Comparison of ENCODE assay signal across 8 cellular contexts in the genomic region with DNA sequence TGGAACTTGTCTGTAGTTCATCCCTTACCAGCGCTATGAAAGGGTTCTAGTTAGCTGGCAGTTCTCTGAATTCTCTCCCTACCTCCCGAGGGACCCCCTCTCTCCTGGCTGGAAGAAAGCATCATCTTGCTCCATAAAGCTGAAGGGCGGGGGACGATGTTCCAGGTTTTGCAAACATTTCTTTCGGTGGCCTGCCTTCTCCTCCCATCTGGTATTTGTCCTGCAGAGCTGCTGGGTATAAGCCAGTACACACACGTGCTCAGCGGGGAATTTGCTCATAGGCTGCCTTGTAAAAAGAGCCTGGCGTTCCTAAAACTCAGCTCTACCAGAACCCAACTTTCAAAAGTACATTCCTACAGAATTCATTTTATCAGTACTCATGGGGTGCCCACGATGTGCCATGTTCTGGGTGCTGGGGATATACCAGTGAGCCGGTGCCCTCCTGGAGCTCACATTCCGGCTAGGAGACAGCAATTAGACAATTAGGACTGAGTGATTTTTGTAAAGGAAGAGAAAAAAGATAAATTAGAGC. TPM values are rescaled to one million over a fixed set of nuclear protein-coding genes. Genes with fewer than 3 reads are reported as not detected.
DNase-seq lines count a peak whose midpoint lies in the region; ATAC-seq, FAIRE-seq and TF ChIP-seq lines count a peak whose summit lies in the region.

No MANE protein-coding gene starts in this region.

- H3K27ac ChIP-seq in MM.1S (ENCODE audit: low read length) = no peak overlapping the region
- peak overlapping the region; percentile 62 to 84 (median 72) for H3K27ac ChIP-seq in pancreas

- no peaks in the 10 kb centered on the region for H3F3A ChIP-seq in MM.1S (ENCODE audit: insufficient read depth, low read length)

- H3K4me3 ChIP-seq in MM.1S (ENCODE audit: low read length) (peak overlapping the region; percentile 93), adipocyte (ENCODE audit: low read length) (peak overlapping the region; percentile 91), pancreas (peak overlapping the region; percentile 71 to 91 (median 84))

- H4K20me1 ChIP-seq in MM.1S (ENCODE audit: insufficient read depth, low read length) = no peaks in the 10 kb centered on the region

- intact Hi-C loops in left cardiac atrium (cut with DNase I) = loop anchor here (5.0 to 10.0 kb wide), 2 partner anchors 47 to 50 kb away; no protein-coding TSS in a partner anchor
- intact Hi-C loops in pancreas (cut with DNase I) = loop anchor here in 1 of 3 donors (10.0 kb wide), 1 partner anchor 47 kb away; no protein-coding TSS in a partner anchor

- DNase-seq in D721Med (ENCODE audit: insufficient read length, low spot score) (peak; percentile 11), MM.1S (no peak), adipocyte (ENCODE audit: low read depth) (peak; percentile 63), left cardiac atrium (peak; percentile 61), pancreas (peak in 4 of 6 donors; percentile 59 to 74 (median 67)), urothelium cell line (ENCODE audit: low spot score) (no peak)

- ATAC-seq in left cardiac atrium (peak; percentile 77 to 85), pancreas (peak; percentile 84 to 88 (median 86)), HG02571 (IDR thresholded peaks at IDR 0.05; ENCODE audit: unreplicated experiment) (no peak), GM19023 (IDR thresholded peaks at IDR 0.05; ENCODE audit: unreplicated experiment) (no peak)

- H3K9ac ChIP-seq in MM.1S (ENCODE audit: low read length) (peak overlapping the region; percentile 79; the same call in 1 of the 2 replicates), adipocyte (ENCODE audit: low read length) (peak overlapping the region; percentile 92)

- no peak for FAIRE-seq in D721Med (lab: Jason Lieb, UNC)
- FAIRE-seq in pancreas (lab: Jason Lieb, UNC) = no peak
- FAIRE-seq in urothelium cell line (lab: Jason Lieb, UNC) = no peak

- H3K9me3 ChIP-seq in MM.1S (replicated peaks; ENCODE audit: insufficient read depth, low read length) (no peaks in the 10 kb centered on the region), adipocyte (ENCODE audit: control insufficient read depth, low read length) (no peaks in the 10 kb centered on the region), pancreas (no peaks in the 10 kb centered on the region)

- 10 to 15% methylated on average over 11 of the region's 11 CpGs for WGBS in pancreas, 2 donors

- peaks cover 27% of the 10 kb centered on the region for H3K27me3 ChIP-seq in MM.1S (replicated peaks; ENCODE audit: insufficient read depth, low read length)
- no peaks in the 10 kb centered on the region for H3K27me3 ChIP-seq in adipocyte (replicated peaks; ENCODE audit: control insufficient read depth, insufficient read depth, low read length)
- H3K27me3 ChIP-seq in pancreas = no peaks in the 10 kb centered on the region

- TF ChIP-seq CTCF in D721Med (IDR thresholded peaks at IDR 0.05; ENCODE audit: insufficient read depth, missing control alignments) (no peak), MM.1S (IDR thresholded peaks at IDR 0.05; ENCODE audit: low read length) (no peak), pancreas (IDR thresholded peaks at IDR 0.05) (no peak)

- H3K4me2 ChIP-seq in MM.1S (ENCODE audit: low read depth, low read length) = peak overlapping the region; percentile 83

- H3K79me2 ChIP-seq in MM.1S (ENCODE audit: low read length) = peaks cover 29% of the 10 kb centered on the region

- H2AFZ ChIP-seq in MM.1S (ENCODE audit: low read length) = peak overlapping the region; percentile 71

- H3K9me2 ChIP-seq in MM.1S (replicated peaks; ENCODE audit: insufficient read depth, low read length) = no peaks in the 10 kb centered on the region

- H3K36me3 ChIP-seq in MM.1S (replicated peaks; ENCODE audit: insufficient read depth, low read length) (no peaks in the 10 kb centered on the region), adipocyte (ENCODE audit: control insufficient read depth, insufficient read depth, low read length, severe bottlenecking) (no peaks in the 10 kb centered on the region), pancreas (no peaks in the 10 kb centered on the region)

- H3K4me1 ChIP-seq in MM.1S (ENCODE audit: low read length) (peaks cover 8% of the 10 kb centered on the region), adipocyte (ENCODE audit: control insufficient read depth, insufficient read depth, low read length) (peaks cover 19% of the 10 kb centered on the region), pancreas (peaks cover 11 to 15% (median 12%) of the 10 kb centered on the region in 3 donors)

RNA-seq across cellular contexts. Expression of gene MRPL58, which starts 0.6 kb away (rescaled TPM):
- total RNA-seq in left cardiac atrium (10 to 100 TPM; 38.1 to 46.7 TPM), pancreas (10 to 100 TPM; 11.7 to 22.2 (median 14.1) TPM)
- 10 to 100 TPM; 20.9 to 23.6 TPM for polyA plus RNA-seq in pancreas

RNA-seq across cellular contexts. Expression of gene CDR2L, which starts 24.4 kb away (rescaled TPM):
- total RNA-seq in left cardiac atrium = 10 to 100 TPM; 13.8 to 15.2 TPM
- 10 to 100 TPM in 1 of 6 donors, 1 to 10 TPM in 5; 2.3 to 11.2 (median 3.4) TPM for total RNA-seq in pancreas
- 1 to 10 TPM; 4.6 to 5.7 TPM for polyA plus RNA-seq in pancreas

RNA-seq across cellular contexts. Expression of gene ATP5PD, which starts 34.9 kb away (rescaled TPM):
- total RNA-seq in left cardiac atrium = 100 to 1,000 TPM; 676 to 729 TPM
- total RNA-seq in pancreas = 100 to 1,000 TPM in 4 of 6 donors, 10 to 100 TPM in 2; 81.6 to 121 (median 105) TPM
- 100 to 1,000 TPM; 215 to 229 TPM for polyA plus RNA-seq in pancreas

RNA-seq across cellular contexts. Expression of gene KCTD2, which starts 35.2 kb away (rescaled TPM):
- total RNA-seq in left cardiac atrium = 10 to 100 TPM; 21.4 to 26.2 TPM
- 10 to 100 TPM in 1 of 6 donors, 1 to 10 TPM in 5; 6.3 to 13.2 (median 8.5) TPM for total RNA-seq in pancreas
- polyA plus RNA-seq in pancreas = 10 to 100 TPM; 13.0 to 14.6 TPM

RNA-seq across cellular contexts. Expression of gene HID1, which starts 39.3 kb away (rescaled TPM):
- total RNA-seq in left cardiac atrium = 1 to 10 TPM; 7.4 to 8.2 TPM
- total RNA-seq in pancreas = 100 to 1,000 TPM in 5 of 6 donors, 10 to 100 TPM in 1; 76.7 to 145 (median 117) TPM
- 100 to 1,000 TPM; 217 to 262 TPM for polyA plus RNA-seq in pancreas

Comparison
In these comparisons a context has a peak if more than half of its experiments do, and no peak if none do; other contexts are left out.
1. DNase-seq: peak in D721Med (single experiment), adipocyte (single experiment), left cardiac atrium (single experiment) and pancreas (4 of 6); none in MM.1S (single experiment) and urothelium cell line (single experiment).
2. ATAC-seq: peak in left cardiac atrium (2 of 2) and pancreas (4 of 4); none in HG02571 (single experiment) and GM19023 (single experiment).
3. RNA of gene ATP5PD, which starts 34.9 kb away (total RNA-seq): 676 to 729 TPM in left cardiac atrium; 81.6 to 121 TPM in pancreas; every median in the first group is over 4 times any median in the second.
4. Peak in every context shown above with its lines, with median percentiles within 50 percentile points of each other: H3K4me3 ChIP-seq.